Comparison of ENCODE assay signal across 7 cellular contexts in genomic region chr11:18720811-18721575, GRCh38.
DNase-seq lines count a peak whose midpoint lies in the region; ATAC-seq and TF ChIP-seq lines count a peak whose summit lies in the region.

No MANE protein-coding gene starts in this region.

- no peaks in the 10 kb centered on the region for H3K27me3 ChIP-seq in muscle layer of colon (ENCODE audit: control insufficient read depth in 1 of 2, insufficient read depth in 2 of 2, low read length in 2 of 2)

- no peaks in the 10 kb centered on the region for H3K9me3 ChIP-seq in muscle layer of colon (ENCODE audit: low read length)

- H3K27ac ChIP-seq in muscle layer of colon (ENCODE audit: low read depth, low read length) = peak overlapping the region; percentile 28

- H3K4me1 ChIP-seq in muscle layer of colon (ENCODE audit: insufficient read depth, low read length) = peaks cover 17% of the 10 kb centered on the region

- ATAC-seq in GM18505 (IDR thresholded peaks at IDR 0.05; ENCODE audit: unreplicated experiment) = peak; percentile 70
- ATAC-seq in HG02870 (IDR thresholded peaks at IDR 0.05; ENCODE audit: unreplicated experiment) = peak; percentile 81

- H3K4me3 ChIP-seq in muscle layer of colon (ENCODE audit: low read depth in 1 of 2, low read length in 2 of 2) = peak overlapping the region; percentile 56 to 67

- TF ChIP-seq POLR2A in GM18505 (IDR thresholded peaks at IDR 0.05; ENCODE audit: borderline replicate concordance, extremely low read depth, insufficient read depth, insufficient read length) (no peak), erythroblast (IDR thresholded peaks at IDR 0.05; ENCODE audit: low read length) (no peak)

- H3K36me3 ChIP-seq in muscle layer of colon (ENCODE audit: insufficient read depth, low read length) = no peaks in the 10 kb centered on the region

- H3K9ac ChIP-seq in muscle layer of colon (ENCODE audit: low read length) = peak overlapping the region; percentile 68

- DNase-seq in NCI-H748 (lab: John Stamatoyannopoulos, UW; ENCODE audit: unreplicated experiment) (peak; percentile 89), activated T-cell treated with anti-CD3 and anti-CD28 coated beads for 4 hours (peak; percentile 79), erythroblast (lab: John Stamatoyannopoulos, UW) (peak; percentile 59 to 65)
- DNase-seq in stimulated activated CD8-positive, alpha-beta memory T cell treated with anti-CD3 and anti-CD28 coated beads, Interleukin-4, amount 100 ng/mL, for 4 hours (ENCODE audit: low read depth in 2 of 2, low spot score in 1 of 2) = peak; percentile 71 to 78

Comparison
In these comparisons a context has a peak if more than half of its experiments do, and no peak if none do; other contexts are left out.
1. Peak in every context shown above with its lines: DNase-seq, ATAC-seq, H3K4me3 ChIP-seq and H3K27ac ChIP-seq.